In the genomic region with DNA sequence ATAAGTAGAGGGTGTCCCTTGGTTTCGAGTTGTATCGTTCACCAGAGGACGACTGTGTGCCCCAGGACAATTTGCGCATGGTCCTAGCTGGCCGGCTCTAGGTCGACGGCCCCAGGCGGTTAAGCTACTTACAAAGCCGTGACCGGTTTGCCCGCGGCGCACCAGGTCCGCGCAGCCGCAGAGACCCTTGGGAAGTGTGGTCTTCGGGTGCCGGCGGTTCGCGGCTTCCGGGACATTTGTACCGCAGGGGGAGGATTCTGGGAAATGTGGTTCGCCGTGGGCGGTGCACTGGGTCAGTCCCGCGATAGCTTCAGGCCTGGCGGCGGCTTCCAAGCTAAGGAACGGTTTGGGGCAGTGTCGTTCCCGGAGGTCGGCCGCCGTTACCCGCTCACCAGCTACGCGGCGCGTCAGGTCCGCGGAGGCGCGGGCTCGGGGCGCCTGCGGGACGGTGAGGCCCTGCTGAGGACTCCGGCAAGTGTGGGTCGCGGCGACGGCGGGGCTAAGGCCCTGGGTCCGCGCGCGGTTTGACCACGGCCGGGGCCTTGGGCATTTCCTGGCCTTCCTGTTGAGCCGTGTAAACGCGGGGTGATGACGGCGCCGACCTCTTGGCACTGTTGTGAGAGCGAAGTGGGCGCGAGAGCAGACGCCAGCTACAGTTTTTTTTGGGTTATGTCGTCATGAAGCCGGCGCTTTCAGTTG, we compare ENCODE assay signal across 1 cellular context.
TF ChIP-seq lines count a peak whose summit lies in the region.

A gene (plus strand): TSS at position 293 of the 699 bp plus-strand sequence. CDS start 1,127 bp downstream, outside the sequence.

TF ChIP-seq in A549, 52 proteins besides CTCF, POLR2A, EP300 and RAD21 (continued from another document):
- TF ChIP-seq NR3C1 (IDR thresholded peaks at IDR 0.05): no peak
- peak; percentile 68 to 87 for TF ChIP-seq JUN (IDR thresholded peaks at IDR 0.05)
- no peak for TF ChIP-seq FOSL2 (IDR thresholded peaks at IDR 0.05)
- peak; percentile 42 for TF ChIP-seq FOSL2 (CRISPR knock-in tag; IDR thresholded peaks at IDR 0.05)
- TF ChIP-seq POLR2AphosphoS2 (conservative IDR thresholded peaks at IDR 0.05; ENCODE audit: low read length): no peak
- TF ChIP-seq, protein P1, sequence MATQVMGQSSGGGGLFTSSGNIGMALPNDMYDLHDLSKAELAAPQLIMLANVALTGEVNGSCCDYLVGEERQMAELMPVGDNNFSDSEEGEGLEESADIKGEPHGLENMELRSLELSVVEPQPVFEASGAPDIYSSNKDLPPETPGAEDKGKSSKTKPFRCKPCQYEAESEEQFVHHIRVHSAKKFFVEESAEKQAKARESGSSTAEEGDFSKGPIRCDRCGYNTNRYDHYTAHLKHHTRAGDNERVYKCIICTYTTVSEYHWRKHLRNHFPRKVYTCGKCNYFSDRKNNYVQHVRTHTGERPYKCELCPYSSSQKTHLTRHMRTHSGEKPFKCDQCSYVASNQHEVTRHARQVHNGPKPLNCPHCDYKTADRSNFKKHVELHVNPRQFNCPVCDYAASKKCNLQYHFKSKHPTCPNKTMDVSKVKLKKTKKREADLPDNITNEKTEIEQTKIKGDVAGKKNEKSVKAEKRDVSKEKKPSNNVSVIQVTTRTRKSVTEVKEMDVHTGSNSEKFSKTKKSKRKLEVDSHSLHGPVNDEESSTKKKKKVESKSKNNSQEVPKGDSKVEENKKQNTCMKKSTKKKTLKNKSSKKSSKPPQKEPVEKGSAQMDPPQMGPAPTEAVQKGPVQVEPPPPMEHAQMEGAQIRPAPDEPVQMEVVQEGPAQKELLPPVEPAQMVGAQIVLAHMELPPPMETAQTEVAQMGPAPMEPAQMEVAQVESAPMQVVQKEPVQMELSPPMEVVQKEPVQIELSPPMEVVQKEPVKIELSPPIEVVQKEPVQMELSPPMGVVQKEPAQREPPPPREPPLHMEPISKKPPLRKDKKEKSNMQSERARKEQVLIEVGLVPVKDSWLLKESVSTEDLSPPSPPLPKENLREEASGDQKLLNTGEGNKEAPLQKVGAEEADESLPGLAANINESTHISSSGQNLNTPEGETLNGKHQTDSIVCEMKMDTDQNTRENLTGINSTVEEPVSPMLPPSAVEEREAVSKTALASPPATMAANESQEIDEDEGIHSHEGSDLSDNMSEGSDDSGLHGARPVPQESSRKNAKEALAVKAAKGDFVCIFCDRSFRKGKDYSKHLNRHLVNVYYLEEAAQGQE (IDR thresholded peaks at IDR 0.05): peak; percentile 79
- TF ChIP-seq, protein P2, sequence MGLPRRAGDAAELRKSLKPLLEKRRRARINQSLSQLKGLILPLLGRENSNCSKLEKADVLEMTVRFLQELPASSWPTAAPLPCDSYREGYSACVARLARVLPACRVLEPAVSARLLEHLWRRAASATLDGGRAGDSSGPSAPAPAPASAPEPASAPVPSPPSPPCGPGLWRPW (IDR thresholded peaks at IDR 0.05): 0 out of 2 replicates have a peak, but pooled peaks have one; percentile 17
- TF ChIP-seq, protein P3, sequence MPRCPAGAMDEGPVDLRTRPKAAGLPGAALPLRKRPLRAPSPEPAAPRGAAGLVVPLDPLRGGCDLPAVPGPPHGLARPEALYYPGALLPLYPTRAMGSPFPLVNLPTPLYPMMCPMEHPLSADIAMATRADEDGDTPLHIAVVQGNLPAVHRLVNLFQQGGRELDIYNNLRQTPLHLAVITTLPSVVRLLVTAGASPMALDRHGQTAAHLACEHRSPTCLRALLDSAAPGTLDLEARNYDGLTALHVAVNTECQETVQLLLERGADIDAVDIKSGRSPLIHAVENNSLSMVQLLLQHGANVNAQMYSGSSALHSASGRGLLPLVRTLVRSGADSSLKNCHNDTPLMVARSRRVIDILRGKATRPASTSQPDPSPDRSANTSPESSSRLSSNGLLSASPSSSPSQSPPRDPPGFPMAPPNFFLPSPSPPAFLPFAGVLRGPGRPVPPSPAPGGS (IDR thresholded peaks at IDR 0.05): peak; percentile 37; the same call in 1 of the 3 replicates
- TF ChIP-seq HEYL (CRISPR knock-in tag; IDR thresholded peaks at IDR 0.05): no peak
- TF ChIP-seq, protein P4, sequence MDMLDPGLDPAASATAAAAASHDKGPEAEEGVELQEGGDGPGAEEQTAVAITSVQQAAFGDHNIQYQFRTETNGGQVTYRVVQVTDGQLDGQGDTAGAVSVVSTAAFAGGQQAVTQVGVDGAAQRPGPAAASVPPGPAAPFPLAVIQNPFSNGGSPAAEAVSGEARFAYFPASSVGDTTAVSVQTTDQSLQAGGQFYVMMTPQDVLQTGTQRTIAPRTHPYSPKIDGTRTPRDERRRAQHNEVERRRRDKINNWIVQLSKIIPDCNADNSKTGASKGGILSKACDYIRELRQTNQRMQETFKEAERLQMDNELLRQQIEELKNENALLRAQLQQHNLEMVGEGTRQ (IDR thresholded peaks at IDR 0.05): peak; percentile 51
- peak; percentile 99 for TF ChIP-seq PHF8 (IDR thresholded peaks at IDR 0.05; ENCODE audit: borderline replicate concordance, low read depth)
- peak; percentile 58; the same call in 1 of the 2 replicates for TF ChIP-seq GATA3 (IDR thresholded peaks at IDR 0.05; ENCODE audit: borderline replicate concordance)
- peak; percentile 70; the same call in 1 of the 2 replicates for TF ChIP-seq RFX5 (IDR thresholded peaks at IDR 0.05)
- TF ChIP-seq CEBPB (IDR thresholded peaks at IDR 0.05): peak; percentile 1 to 76
- TF ChIP-seq, protein P5, sequence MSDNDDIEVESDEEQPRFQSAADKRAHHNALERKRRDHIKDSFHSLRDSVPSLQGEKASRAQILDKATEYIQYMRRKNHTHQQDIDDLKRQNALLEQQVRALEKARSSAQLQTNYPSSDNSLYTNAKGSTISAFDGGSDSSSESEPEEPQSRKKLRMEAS (IDR thresholded peaks at IDR 0.05): peak; percentile 95
- peak; percentile 63 for TF ChIP-seq HOXB5 (CRISPR knock-in tag; IDR thresholded peaks at IDR 0.05)
- TF ChIP-seq, protein P6, sequence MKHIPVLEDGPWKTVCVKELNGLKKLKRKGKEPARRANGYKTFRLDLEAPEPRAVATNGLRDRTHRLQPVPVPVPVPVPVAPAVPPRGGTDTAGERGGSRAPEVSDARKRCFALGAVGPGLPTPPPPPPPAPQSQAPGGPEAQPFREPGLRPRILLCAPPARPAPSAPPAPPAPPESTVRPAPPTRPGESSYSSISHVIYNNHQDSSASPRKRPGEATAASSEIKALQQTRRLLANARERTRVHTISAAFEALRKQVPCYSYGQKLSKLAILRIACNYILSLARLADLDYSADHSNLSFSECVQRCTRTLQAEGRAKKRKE (CRISPR knock-in tag; IDR thresholded peaks at IDR 0.05; ENCODE audit: low read depth): peak; percentile 76
- TF ChIP-seq MAZ (IDR thresholded peaks at IDR 0.05; ENCODE audit: borderline replicate concordance, low read depth, low read length): no peak
- peak; percentile 87 for TF ChIP-seq CHD2 (IDR thresholded peaks at IDR 0.05; ENCODE audit: low read length, partially characterized antibody)
- TF ChIP-seq, protein P7, sequence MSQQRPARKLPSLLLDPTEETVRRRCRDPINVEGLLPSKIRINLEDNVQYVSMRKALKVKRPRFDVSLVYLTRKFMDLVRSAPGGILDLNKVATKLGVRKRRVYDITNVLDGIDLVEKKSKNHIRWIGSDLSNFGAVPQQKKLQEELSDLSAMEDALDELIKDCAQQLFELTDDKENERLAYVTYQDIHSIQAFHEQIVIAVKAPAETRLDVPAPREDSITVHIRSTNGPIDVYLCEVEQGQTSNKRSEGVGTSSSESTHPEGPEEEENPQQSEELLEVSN (IDR thresholded peaks at IDR 0.05; ENCODE audit: borderline replicate concordance, low read depth): peak; percentile 93
- 0 out of 2 replicates have a peak, but pooled peaks have one; percentile 46 for TF ChIP-seq MYC (IDR thresholded peaks at IDR 0.05; ENCODE audit: borderline replicate concordance, low read length)
- TF ChIP-seq TP53 (CRISPR knock-in tag; IDR thresholded peaks at IDR 0.05): 0 out of 2 replicates have a peak, but pooled peaks have one; percentile 76
TF ChIP-seq in A549: peak in this region for 20.
